21 cellular contexts compared by ENCODE assay signal in genomic region chr3:62361261-62361660, GRCh38. TPM values are rescaled to one million over a fixed set of nuclear protein-coding genes. Genes with fewer than 3 reads are reported as not detected.
DNase-seq lines count a peak whose midpoint lies in the region; ATAC-seq and TF ChIP-seq lines count a peak whose summit lies in the region.
"Had no signal": no experiment of that assay in that cellular context is flagged by ENCODE, and none has a peak within 500 bp of the region (broad histone marks: within the 10 kb centered on the region; RNA-seq: fewer than 3 reads in every experiment).

No MANE protein-coding gene starts in this region.

- no peak overlapping the region for H3K9ac ChIP-seq in BLaER1 treated with 17β-estradiol and CSF1 and Interleukin-3, amounts not matched to agents 10 nM and 100 nM

- intact Hi-C loops in breast epithelium (cut with DNase I; ENCODE audit: low total_unique reads) = no loop called here
- intact Hi-C loops in activated CD8-positive, alpha-beta T cell treated with anti-CD3 and anti-CD28 coated beads for 36 hours (cut with micrococcal nuclease) = no loop called here

- POLR2A ChIA-PET in activated CD8-positive, alpha-beta T cell treated with anti-CD3 and anti-CD28 coated beads for 36 hours (lab: Charles Lee) = no interaction called here

- no peak overlapping the region for H3K27ac Mint-ChIP-seq in activated CD8-positive, alpha-beta T cell treated with anti-CD3 and anti-CD28 coated beads for 36 hours
- H3K27ac Mint-ChIP-seq: activated T-helper 2 cell treated with anti-CD3 and anti-CD28 coated beads, Interferon-gamma antibody, Interleukin-2, Interleukin-4, amounts not matched to agents 10 μg/mL and 5 μg/mL and 100 μg/mL, durations not matched to agents 14 hours and 24 hours and 36 hours; mesothelial cell of epicardium had no signal

- TF ChIP-seq CTCF in breast epithelium (IDR thresholded peaks at IDR 0.05) = no peak
- no peak for TF ChIP-seq CTCF in activated CD8-positive, alpha-beta T cell treated with anti-CD3 and anti-CD28 coated beads for 36 hours (IDR thresholded peaks at IDR 0.05)

- no peaks in the 10 kb centered on the region for H3K36me3 ChIP-seq in BLaER1 treated with 17β-estradiol and CSF1 and Interleukin-3, amounts not matched to agents 10 nM and 100 nM
- H3K36me3 ChIP-seq in breast epithelium = no peaks in the 10 kb centered on the region
- H3K36me3 ChIP-seq: ascending aorta, colonic mucosa, HAP-1, heart left ventricle had no signal

- H3K4me3 Mint-ChIP-seq in activated CD8-positive, alpha-beta T cell treated with anti-CD3 and anti-CD28 coated beads for 36 hours = no peak overlapping the region
- H3K4me3 Mint-ChIP-seq: mesothelial cell of epicardium had no signal

- peaks cover 11% of the 10 kb centered on the region for H3K27me3 Mint-ChIP-seq in activated CD8-positive, alpha-beta T cell treated with anti-CD3 and anti-CD28 coated beads for 36 hours

- no peak overlapping the region for H3K4me3 ChIP-seq in BLaER1 treated with 17β-estradiol and CSF1 and Interleukin-3, amounts not matched to agents 10 nM and 100 nM
- H3K4me3 ChIP-seq in breast epithelium = no peak overlapping the region
- H3K4me3 ChIP-seq: ascending aorta, colonic mucosa, HAP-1, heart left ventricle had no signal

- DNase-seq in GOT3 (lab: John Stamatoyannopoulos, UW) (no peak), breast epithelium (ENCODE audit: low spot score in 2 of 2) (no peak)
- DNase-seq in activated CD8-positive, alpha-beta T cell treated with anti-CD3 and anti-CD28 coated beads for 36 hours = no peak
- DNase-seq: colonic mucosa; COR-L47; heart left ventricle; KG1; NCI-H1417; stimulated activated naive CD8-positive, alpha-beta T cell treated with anti-CD3 and anti-CD28 coated beads, Interleukin-15, Interleukin-2, amounts not matched to agents 100 U/mL and 50 U/mL, for 24 hours had no signal

- H3K9me3 Mint-ChIP-seq in activated CD8-positive, alpha-beta T cell treated with anti-CD3 and anti-CD28 coated beads for 36 hours = peaks cover 3% of the 10 kb centered on the region
- H3K9me3 Mint-ChIP-seq: activated T-helper 2 cell treated with anti-CD3 and anti-CD28 coated beads, Interferon-gamma antibody, Interleukin-2, Interleukin-4, amounts not matched to agents 10 μg/mL and 5 μg/mL and 100 μg/mL, durations not matched to agents 14 hours and 24 hours and 36 hours; mesothelial cell of epicardium had no signal

- no peak for TF ChIP-seq POLR2A in breast epithelium (IDR thresholded peaks at IDR 0.05)

- ATAC-seq in GM19351 (IDR thresholded peaks at IDR 0.05; ENCODE audit: unreplicated experiment) (peak; percentile 50), HG02759 (IDR thresholded peaks at IDR 0.05; ENCODE audit: unreplicated experiment) (peak; percentile 95), HG03457 (IDR thresholded peaks at IDR 0.05; ENCODE audit: unreplicated experiment) (peak; percentile 88), GM19455 (IDR thresholded peaks at IDR 0.05; ENCODE audit: unreplicated experiment) (no peak)
- ATAC-seq in activated CD8-positive, alpha-beta T cell treated with anti-CD3 and anti-CD28 coated beads for 36 hours = no peak
- ATAC-seq: heart left ventricle; SK-N-SH treated with all-trans-retinoic acid at 6 μM for 48 hours; stimulated activated naive CD8-positive, alpha-beta T cell treated with anti-CD3 and anti-CD28 coated beads, Interleukin-15, Interleukin-2, amounts not matched to agents 100 U/mL and 50 U/mL, for 24 hours had no signal

- CTCF ChIA-PET in activated CD8-positive, alpha-beta T cell treated with anti-CD3 and anti-CD28 coated beads for 36 hours (lab: Charles Lee) = no interaction called here

- H3K4me2 ChIP-seq in BLaER1 treated with 17β-estradiol and CSF1 and Interleukin-3, amounts not matched to agents 10 nM and 100 nM = peak overlapping the region; percentile 12 to 65 (median 52)

- H3K36me3 Mint-ChIP-seq in activated CD8-positive, alpha-beta T cell treated with anti-CD3 and anti-CD28 coated beads for 36 hours (ENCODE audit: low read depth) = peaks cover 1% of the 10 kb centered on the region
- H3K36me3 Mint-ChIP-seq: mesothelial cell of epicardium had no signal

- no peaks in the 10 kb centered on the region for H3K4me1 Mint-ChIP-seq in activated CD8-positive, alpha-beta T cell treated with anti-CD3 and anti-CD28 coated beads for 36 hours (ENCODE audit: low read depth)
- H3K4me1 Mint-ChIP-seq: mesothelial cell of epicardium had no signal

- no peak overlapping the region for H3K27ac ChIP-seq in BLaER1 treated with 17β-estradiol and CSF1 and Interleukin-3, amounts not matched to agents 10 nM and 100 nM
- no peak overlapping the region for H3K27ac ChIP-seq in breast epithelium
- H3K27ac ChIP-seq: ascending aorta, colonic mucosa, heart left ventricle had no signal

- peaks cover 0 to 4% (median 0%) of the 10 kb centered on the region in 11 experiments; a peak in 3 of 22 replicates for H3K9me3 ChIP-seq in BLaER1 treated with 17β-estradiol and CSF1 and Interleukin-3, amounts not matched to agents 10 nM and 100 nM (replicated peaks in 1 of 11)
- no peaks in the 10 kb centered on the region for H3K9me3 ChIP-seq in breast epithelium
- H3K9me3 ChIP-seq: ascending aorta, colonic mucosa, HAP-1, heart left ventricle had no signal

- H3K27me3 ChIP-seq in BLaER1 treated with 17β-estradiol and CSF1 and Interleukin-3, amounts not matched to agents 10 nM and 100 nM = no peaks in the 10 kb centered on the region
- H3K27me3 ChIP-seq in breast epithelium = no peaks in the 10 kb centered on the region

- peaks cover 8 to 15% (median 14%) of the 10 kb centered on the region in 10 experiments for H3K4me1 ChIP-seq in BLaER1 treated with 17β-estradiol and CSF1 and Interleukin-3, amounts not matched to agents 10 nM and 100 nM
- H3K4me1 ChIP-seq in breast epithelium = no peaks in the 10 kb centered on the region
- H3K4me1 ChIP-seq: ascending aorta, colonic mucosa, heart left ventricle had no signal

- no peaks in the 10 kb centered on the region for H4K20me1 ChIP-seq in BLaER1 treated with 17β-estradiol and CSF1 and Interleukin-3, amounts not matched to agents 10 nM and 100 nM

RNA-seq across cellular contexts. Expression of gene FEZF2, which starts 12.1 kb away (rescaled TPM):
- total RNA-seq in breast epithelium = not detected
- not detected for total RNA-seq in activated CD8-positive, alpha-beta T cell treated with anti-CD3 and anti-CD28 coated beads for 36 hours
- total RNA-seq: activated T-helper 2 cell treated with anti-CD3 and anti-CD28 coated beads, Interferon-gamma antibody, Interleukin-2, Interleukin-4, amounts not matched to agents 10 μg/mL and 5 μg/mL and 100 μg/mL, durations not matched to agents 14 hours and 24 hours and 36 hours; ascending aorta; colonic mucosa; heart left ventricle; kidney epithelial cell; mesothelial cell of epicardium; ureter had no signal

Comparison
In these comparisons a context has a peak if more than half of its experiments do, and no peak if none do; other contexts are left out.
1. ATAC-seq: peak in GM19351 (single experiment), HG02759 (single experiment) and HG03457 (single experiment); none in activated CD8-positive, alpha-beta T cell treated with anti-CD3 and anti-CD28 coated beads for 36 hours (single experiment) and GM19455 (single experiment).